ENCODE assay signal across 1 cellular context in the genomic region with DNA sequence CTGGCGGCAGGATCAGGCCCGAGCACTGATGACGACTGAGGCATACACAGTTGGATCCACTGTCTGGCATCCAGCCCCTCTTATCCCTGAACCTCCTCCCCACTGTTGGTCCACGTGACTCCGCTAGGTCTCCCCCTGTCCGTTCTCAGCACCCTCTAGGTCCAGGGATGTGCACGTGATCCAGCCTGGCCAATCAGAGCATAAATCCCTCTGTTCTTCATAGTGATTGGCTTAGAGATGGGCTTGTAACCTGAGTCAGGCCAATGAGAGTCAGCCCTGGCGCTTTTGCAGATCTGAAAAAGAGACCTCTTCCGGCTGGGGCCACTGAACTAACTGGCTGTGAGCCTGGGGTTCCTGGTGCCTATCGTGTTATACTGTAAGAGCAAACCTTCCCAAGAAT.
TF ChIP-seq lines count a peak whose summit lies in the region.

No MANE protein-coding gene starts in this region.

TF ChIP-seq in H1, 55 proteins besides CTCF, POLR2A, EP300 and RAD21:
- no peak for TF ChIP-seq SAP30 (IDR thresholded peaks at IDR 0.05; ENCODE audit: insufficient read depth, insufficient replicate concordance, low read length)
- TF ChIP-seq SP1 (IDR thresholded peaks at IDR 0.05; ENCODE audit: low read depth, low read length) = peak; percentile 55; the same call in 1 of the 2 replicates
- TF ChIP-seq, protein P1, sequence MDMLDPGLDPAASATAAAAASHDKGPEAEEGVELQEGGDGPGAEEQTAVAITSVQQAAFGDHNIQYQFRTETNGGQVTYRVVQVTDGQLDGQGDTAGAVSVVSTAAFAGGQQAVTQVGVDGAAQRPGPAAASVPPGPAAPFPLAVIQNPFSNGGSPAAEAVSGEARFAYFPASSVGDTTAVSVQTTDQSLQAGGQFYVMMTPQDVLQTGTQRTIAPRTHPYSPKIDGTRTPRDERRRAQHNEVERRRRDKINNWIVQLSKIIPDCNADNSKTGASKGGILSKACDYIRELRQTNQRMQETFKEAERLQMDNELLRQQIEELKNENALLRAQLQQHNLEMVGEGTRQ (IDR thresholded peaks at IDR 0.05; ENCODE audit: low read length) = peak; percentile 61
